In genomic region chr10:18473424-18474110, GRCh38 we compare ENCODE assay signal across 14 cellular contexts.
A peak's percentile ranks its signal among the peaks of the same experiment; 100 is the strongest.
DNase-seq lines count a peak whose midpoint lies in the region; ATAC-seq and TF ChIP-seq lines count a peak whose summit lies in the region.
"Had no signal": no experiment of that assay in that cellular context is flagged by ENCODE, and none has a peak within 500 bp of the region (broad histone marks: within the 10 kb centered on the region; RNA-seq: fewer than 3 reads in every experiment).

No MANE protein-coding gene starts in this region.

- H3K27ac ChIP-seq in body of pancreas: peak overlapping the region in 2 of 4 donors; percentile 8 to 14
- peak overlapping the region; percentile 79 for H3K27ac ChIP-seq in left ventricle myocardium inferior (replicated peaks)
- no peak overlapping the region for H3K27ac ChIP-seq in parathyroid adenoma
- H3K27ac ChIP-seq in A673 (ENCODE audit: low read depth, low read length, poor library complexity, severe bottlenecking): no peak overlapping the region
- no peak overlapping the region for H3K27ac ChIP-seq in PC-3 (ENCODE audit: low read length)
- H3K27ac ChIP-seq: foreskin keratinocyte, SJSA1 had no signal

- H3K9me3 ChIP-seq in body of pancreas: no peaks in the 10 kb centered on the region
- H3K9me3 ChIP-seq in left ventricle myocardium inferior (replicated peaks): no peaks in the 10 kb centered on the region
- H3K9me3 ChIP-seq in parathyroid adenoma (ENCODE audit: control insufficient read depth, low read length): no peaks in the 10 kb centered on the region
- no peaks in the 10 kb centered on the region for H3K9me3 ChIP-seq in A673 (ENCODE audit: low read depth, low read length, poor library complexity, severe bottlenecking)
- H3K9me3 ChIP-seq in PC-3 (ENCODE audit: low read length): no peaks in the 10 kb centered on the region
- H3K9me3 ChIP-seq: SJSA1 had no signal

- H4K20me1 ChIP-seq in PC-3 (ENCODE audit: low read length): no peaks in the 10 kb centered on the region

- TF ChIP-seq CTCF in body of pancreas (IDR thresholded peaks at IDR 0.05) (no peak), left ventricle myocardium inferior (IDR thresholded peaks at IDR 0.05; ENCODE audit: borderline replicate concordance) (no peak), parathyroid adenoma (IDR thresholded peaks at IDR 0.05) (no peak), A673 (conservative IDR thresholded peaks at IDR 0.05; ENCODE audit: low read depth, low read length) (no peak), PC-3 (conservative IDR thresholded peaks at IDR 0.05; ENCODE audit: low read depth, low read length) (no peak)

- TF ChIP-seq POLR2A in body of pancreas (IDR thresholded peaks at IDR 0.05): no peak

- CTCF ChIA-PET in A673 (lab: Charles Lee): no interaction called here
- CTCF ChIA-PET in PC-3 (lab: Charles Lee): no interaction called here

- H3K27me3 ChIP-seq in body of pancreas: no peaks in the 10 kb centered on the region
- H3K27me3 ChIP-seq in left ventricle myocardium inferior (ENCODE audit: low read depth): no peaks in the 10 kb centered on the region
- no peaks in the 10 kb centered on the region for H3K27me3 ChIP-seq in parathyroid adenoma (ENCODE audit: control insufficient read depth, insufficient read depth, low read length)
- H3K27me3 ChIP-seq in A673 (replicated peaks; ENCODE audit: insufficient read depth, low read depth, low read length, poor library complexity): no peaks in the 10 kb centered on the region
- peaks cover 17% of the 10 kb centered on the region; the same call in 1 of the 2 replicates for H3K27me3 ChIP-seq in PC-3 (ENCODE audit: low read length)
- H3K27me3 ChIP-seq: foreskin keratinocyte, SJSA1 had no signal

- peak; percentile 71 for ATAC-seq in body of pancreas
- ATAC-seq in PC-3: no peak
- ATAC-seq: foreskin keratinocyte had no signal

- H3K4me1 ChIP-seq in body of pancreas (peaks cover 16% of the 10 kb centered on the region), left ventricle myocardium inferior (peaks cover 72% of the 10 kb centered on the region), parathyroid adenoma (no peaks in the 10 kb centered on the region), A673 (ENCODE audit: insufficient read depth, low read length, poor library complexity, severe bottlenecking) (peaks cover 4% of the 10 kb centered on the region), PC-3 (ENCODE audit: insufficient read depth, low read length) (no peaks in the 10 kb centered on the region)
- H3K4me1 ChIP-seq: foreskin keratinocyte, SJSA1 had no signal

- H3K9ac ChIP-seq in parathyroid adenoma (no peak overlapping the region), PC-3 (ENCODE audit: low read length) (no peak overlapping the region)

- no peaks in the 10 kb centered on the region for H3F3A ChIP-seq in PC-3 (ENCODE audit: low read length, unreplicated experiment)

- POLR2A ChIA-PET in A673 (lab: Charles Lee; ENCODE audit: low non-redundant PET): no interaction called here
- POLR2A ChIA-PET in PC-3 (lab: Charles Lee; ENCODE audit: unreplicated experiment): no interaction called here

- DNase-seq in COR-L47 (lab: John Stamatoyannopoulos, UW): peak; percentile 46
- peak in 2 of 4 donors; percentile 13 to 15 for DNase-seq in body of pancreas
- DNase-seq in left ventricle myocardium inferior: no peak
- no peak for DNase-seq in activated effector memory CD4-positive, alpha-beta T cell treated with Interleukin-2 at 50 U/mL for 16 hours
- no peak for DNase-seq in A673 (ENCODE audit: low spot score)
- no peak for DNase-seq in PC-3
- no peak for DNase-seq in NCI-H1694 treated with DMSO at 0.1 percent for 48 hours (lab: John Stamatoyannopoulos, UW)
- DNase-seq: dermis blood vessel endothelial cell, DMS153, foreskin keratinocyte, NCI-H1436, NCI-H774 had no signal

- no peak overlapping the region for H3K4me3 ChIP-seq in body of pancreas
- H3K4me3 ChIP-seq in left ventricle myocardium inferior: peak overlapping the region; percentile 20
- H3K4me3 ChIP-seq in parathyroid adenoma (ENCODE audit: low read depth, low read length): no peak overlapping the region
- no peak overlapping the region for H3K4me3 ChIP-seq in A673 (ENCODE audit: low read depth, low read length, poor library complexity, severe bottlenecking)
- no peak overlapping the region for H3K4me3 ChIP-seq in PC-3 (ENCODE audit: low read length)
- H3K4me3 ChIP-seq: SJSA1 had no signal

- no peaks in the 10 kb centered on the region for H3K36me3 ChIP-seq in body of pancreas (replicated peaks in 1 of 2; ENCODE audit: insufficient read depth in 1 of 2, low read depth in 2 of 2)
- no peaks in the 10 kb centered on the region for H3K36me3 ChIP-seq in left ventricle myocardium inferior
- no peaks in the 10 kb centered on the region for H3K36me3 ChIP-seq in parathyroid adenoma (ENCODE audit: control insufficient read depth, insufficient read depth, low read length)
- no peaks in the 10 kb centered on the region for H3K36me3 ChIP-seq in A673 (ENCODE audit: insufficient read depth, low read length, poor library complexity, severe bottlenecking)
- no peaks in the 10 kb centered on the region for H3K36me3 ChIP-seq in PC-3 (ENCODE audit: low read depth, low read length)
- H3K36me3 ChIP-seq: SJSA1 had no signal

- H3K4me2 ChIP-seq in parathyroid adenoma (ENCODE audit: low read length) (no peak overlapping the region), PC-3 (ENCODE audit: low read length) (no peak overlapping the region)

- BruUV-seq in A673 (replicated peaks; lab: Mats Ljungman, UMichigan) (no TSS peak), PC-3 (replicated peaks; lab: Mats Ljungman, UMichigan) (no TSS peak)

- H3K79me2 ChIP-seq in parathyroid adenoma (no peaks in the 10 kb centered on the region), PC-3 (ENCODE audit: low read length) (no peaks in the 10 kb centered on the region)

- H3K9me2 ChIP-seq in PC-3 (replicated peaks; ENCODE audit: low read length): no peaks in the 10 kb centered on the region

- H2AFZ ChIP-seq in parathyroid adenoma (peak overlapping the region; percentile 7), PC-3 (ENCODE audit: low read length) (no peak overlapping the region)

- WGBS in body of pancreas, 2 donors: 24 to 31% methylated on average over 12 of the region's 12 CpGs

- intact Hi-C loops in body of pancreas (cut with DNase I): no loop called here
- intact Hi-C loops in left ventricle myocardium inferior (cut with micrococcal nuclease): no loop called here
- intact Hi-C loops in A673 (cut with micrococcal nuclease; ENCODE audit: unreplicated experiment): no loop called here
- intact Hi-C loops in PC-3 (cut with micrococcal nuclease): no loop called here
